In the genomic region with DNA sequence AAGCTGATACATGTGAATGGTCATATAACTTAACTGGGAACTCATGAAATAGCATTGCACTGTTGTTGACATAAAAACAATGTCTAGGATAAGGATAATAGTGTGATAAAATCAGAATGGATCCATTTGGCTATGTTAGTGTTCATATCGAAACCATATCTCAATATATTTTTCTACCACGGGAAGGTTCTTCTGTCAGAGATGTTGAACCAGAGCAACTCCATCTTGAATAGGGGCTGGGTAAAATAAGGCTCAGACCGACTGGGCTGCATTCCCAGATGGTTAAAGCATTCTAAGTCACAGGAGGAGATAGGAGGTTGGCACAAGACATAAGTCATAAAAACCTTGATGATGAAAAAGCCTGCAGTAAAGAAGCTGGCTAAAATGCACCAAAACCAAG, we compare ENCODE assay signal across 17 cellular contexts. TPM values are rescaled to one million over a fixed set of nuclear protein-coding genes. Genes with fewer than 3 reads are reported as not detected.
DNase-seq lines count a peak whose midpoint lies in the region; ATAC-seq, FAIRE-seq and TF ChIP-seq lines count a peak whose summit lies in the region.
"Had no signal": no experiment of that assay in that cellular context is flagged by ENCODE, and none has a peak within 500 bp of the region (broad histone marks: within the 10 kb centered on the region; RNA-seq: fewer than 3 reads in every experiment).

No MANE protein-coding gene starts in this region.

- H4K20me1 ChIP-seq in astrocyte (ENCODE audit: insufficient read depth, low read length): peaks cover 16% of the 10 kb centered on the region

- DNase-seq in GM12891 (ENCODE audit: insufficient read length, low spot score) (no peak), astrocyte (ENCODE audit: low read depth) (no peak), urothelium cell line (ENCODE audit: low spot score) (no peak), T-helper 17 cell (no peak), neuronal stem cell (ENCODE audit: low spot score) (no peak)
- DNase-seq: AML-193; Caco-2; Calu3; CD4-positive, alpha-beta T cell; CD8-positive, alpha-beta T cell; DMS79 treated with DMSO at 0.1 percent for 48 hours; GF-D8 had no signal

- H3K14ac ChIP-seq in neuronal stem cell (ENCODE audit: low read length): no peak overlapping the region

- no peaks in the 10 kb centered on the region for H3K9me3 Mint-ChIP-seq in astrocyte (ENCODE audit: unreplicated experiment)
- H3K9me3 Mint-ChIP-seq: CD4-positive, alpha-beta T cell; CD8-positive, alpha-beta T cell had no signal

- H3K27ac Mint-ChIP-seq in astrocyte (ENCODE audit: unreplicated experiment) (no peak overlapping the region), T-helper 17 cell (no peak overlapping the region)
- H3K27ac Mint-ChIP-seq: B cell; CD4-positive, alpha-beta T cell; CD8-positive, alpha-beta T cell had no signal

- H3K79me1 ChIP-seq in neuronal stem cell (ENCODE audit: low read depth, low read length): peaks cover 2% of the 10 kb centered on the region

- no peaks in the 10 kb centered on the region for H3K27me3 Mint-ChIP-seq in astrocyte (ENCODE audit: low read depth, unreplicated experiment)
- H3K27me3 Mint-ChIP-seq in T-helper 17 cell: no peaks in the 10 kb centered on the region
- H3K27me3 Mint-ChIP-seq: B cell; CD4-positive, alpha-beta T cell had no signal

- H2AFZ ChIP-seq in astrocyte (ENCODE audit: low read depth, low read length) (no peak overlapping the region), neuronal stem cell (ENCODE audit: low read length) (no peak overlapping the region)

- no peak overlapping the region for H2AK5ac ChIP-seq in neuronal stem cell (ENCODE audit: low read depth, low read length)

- TF ChIP-seq POLR2A in GM12891 (IDR thresholded peaks at IDR 0.05; ENCODE audit: low read depth, low read length): no peak

- H3K4me3 ChIP-seq in astrocyte (ENCODE audit: insufficient read depth, low read depth, low read length): no peak overlapping the region
- H3K4me3 ChIP-seq in neuronal stem cell (ENCODE audit: low read length in 2 of 2): no peak overlapping the region
- H3K4me3 ChIP-seq: A549; BLaER1 treated with 17β-estradiol and CSF1 and Interleukin-3, amounts not matched to agents 10 nM and 100 nM had no signal

- H3K18ac ChIP-seq in neuronal stem cell (ENCODE audit: low read length): no peak overlapping the region

- no peak overlapping the region for H3K23ac ChIP-seq in neuronal stem cell (ENCODE audit: low read depth, low read length, poor library complexity)

- TF ChIP-seq CTCF in astrocyte (IDR thresholded peaks at IDR 0.05; ENCODE audit: insufficient read depth, low read depth, low read length): no peak

- no peak overlapping the region for H2BK5ac ChIP-seq in neuronal stem cell (ENCODE audit: low read length)

- H4K91ac ChIP-seq in neuronal stem cell (ENCODE audit: low read depth, low read length, poor library complexity): no peak overlapping the region

- no peak overlapping the region for H4K8ac ChIP-seq in neuronal stem cell (ENCODE audit: low read depth, low read length)

- H3K36me3 Mint-ChIP-seq in astrocyte (ENCODE audit: low read depth, unreplicated experiment) (peaks cover 16% of the 10 kb centered on the region), T-helper 17 cell (ENCODE audit: low read depth) (peaks cover 15% of the 10 kb centered on the region)

- H3K9ac ChIP-seq in astrocyte (ENCODE audit: low read length) (no peak overlapping the region), neuronal stem cell (ENCODE audit: low read depth, low read length, poor library complexity) (no peak overlapping the region)
- H3K9ac ChIP-seq: BLaER1 treated with 17β-estradiol and CSF1 and Interleukin-3, amounts not matched to agents 10 nM and 100 nM had no signal

- no peak overlapping the region for H2BK120ac ChIP-seq in neuronal stem cell (ENCODE audit: low read depth, low read length)

- H3K4me1 ChIP-seq in astrocyte (ENCODE audit: insufficient read depth, low read length): no peaks in the 10 kb centered on the region
- H3K4me1 ChIP-seq in neuronal stem cell (ENCODE audit: control insufficient read depth in 2 of 2, insufficient read depth in 1 of 2, low read depth in 1 of 2, low read length in 2 of 2): no peaks in the 10 kb centered on the region
- H3K4me1 ChIP-seq: BLaER1 treated with 17β-estradiol and CSF1 and Interleukin-3, amounts not matched to agents 10 nM and 100 nM; Caco-2 had no signal

- no CpG with 5 or more reads among the region's 3 CpGs for WGBS in neuronal stem cell (ENCODE audit: extremely low coverage in 2 of 2, insufficient read length in 2 of 2, insufficient replicate concordance in 1 of 2), 2 donors

- H2BK15ac ChIP-seq in neuronal stem cell (ENCODE audit: low read length): no peak overlapping the region

- ATAC-seq in T-helper 17 cell: no peak
- ATAC-seq: A549; CD8-positive, alpha-beta T cell had no signal

- H3K36me3 ChIP-seq in astrocyte (ENCODE audit: insufficient read depth, low read length): peaks cover 5% of the 10 kb centered on the region
- H3K36me3 ChIP-seq in neuronal stem cell (replicated peaks in 1 of 2; ENCODE audit: control insufficient read depth in 2 of 2, insufficient read depth in 2 of 2, low read length in 2 of 2): peaks cover 4 to 51% of the 10 kb centered on the region in 2 donors

- peaks cover 35% of the 10 kb centered on the region for H3K79me2 ChIP-seq in astrocyte (ENCODE audit: insufficient read depth, low read length)

- H3K27ac ChIP-seq in astrocyte (ENCODE audit: low read depth, low read length) (no peak overlapping the region), neuronal stem cell (replicated peaks; ENCODE audit: low read length) (no peak overlapping the region)
- H3K27ac ChIP-seq: 22Rv1; A549; BLaER1 treated with 17β-estradiol and CSF1 and Interleukin-3, amounts not matched to agents 10 nM and 100 nM; C4-2B had no signal

- FAIRE-seq in GM12891 (lab: Jason Lieb, UNC): peak; percentile 9
- FAIRE-seq in astrocyte (lab: Jason Lieb, UNC): peak; percentile 5
- FAIRE-seq in urothelium cell line (lab: Jason Lieb, UNC): peak; percentile 17
- FAIRE-seq: A549 had no signal

- H3K4me3 Mint-ChIP-seq in astrocyte (ENCODE audit: unreplicated experiment) (no peak overlapping the region), T-helper 17 cell (no peak overlapping the region)
- H3K4me3 Mint-ChIP-seq: B cell; CD4-positive, alpha-beta T cell; CD8-positive, alpha-beta T cell had no signal

- no peak overlapping the region for H2BK12ac ChIP-seq in neuronal stem cell (ENCODE audit: low read length)

- H3K4ac ChIP-seq in neuronal stem cell (ENCODE audit: low read length): no peak overlapping the region

- H3K27me3 ChIP-seq in astrocyte (ENCODE audit: insufficient read depth, low read length) (no peaks in the 10 kb centered on the region), neuronal stem cell (ENCODE audit: control insufficient read depth in 3 of 3, insufficient read depth in 3 of 3, low read depth in 1 of 3, low read length in 3 of 3) (no peaks in the 10 kb centered on the region)
- H3K27me3 ChIP-seq: BLaER1 treated with 17β-estradiol and CSF1 and Interleukin-3, amounts not matched to agents 10 nM and 100 nM had no signal

- H3K4me2 ChIP-seq in astrocyte (ENCODE audit: low read length) (no peak overlapping the region), neuronal stem cell (ENCODE audit: insufficient read depth, low read length, poor library complexity, severe bottlenecking) (no peak overlapping the region)
- H3K4me2 ChIP-seq: A549; BLaER1 treated with 17β-estradiol and CSF1 and Interleukin-3, amounts not matched to agents 10 nM and 100 nM had no signal

- H3K9me3 ChIP-seq in astrocyte (ENCODE audit: insufficient read depth, low read depth, low read length) (no peaks in the 10 kb centered on the region), T-helper 17 cell (ENCODE audit: control insufficient read depth, low read length, poor library complexity, severe bottlenecking) (no peaks in the 10 kb centered on the region), neuronal stem cell (replicated peaks in 1 of 2; ENCODE audit: control insufficient read depth in 2 of 2, insufficient read depth in 1 of 2, low read depth in 1 of 2, low read length in 2 of 2) (no peaks in the 10 kb centered on the region)
- H3K9me3 ChIP-seq: A549, Caco-2 had no signal

- H3K4me1 Mint-ChIP-seq in astrocyte (ENCODE audit: low read depth, unreplicated experiment) (peaks cover 10% of the 10 kb centered on the region), T-helper 17 cell (peaks cover 12% of the 10 kb centered on the region)
- H3K4me1 Mint-ChIP-seq: B cell had no signal

TF ChIP-seq in GM12891, 5 proteins besides CTCF, POLR2A, EP300 and RAD21:
- TF ChIP-seq SPI1 (IDR thresholded peaks at IDR 0.05; ENCODE audit: low read depth, low read length): no peak
- TF ChIP-seq POLR2AphosphoS5 (IDR thresholded peaks at IDR 0.05; ENCODE audit: low read depth, low read length): no peak
- no peak for TF ChIP-seq PAX5 (IDR thresholded peaks at IDR 0.05; ENCODE audit: insufficient read depth, low read length, severe bottlenecking)
- TF ChIP-seq POU2F2 (IDR thresholded peaks at IDR 0.05; ENCODE audit: low read depth, low read length): no peak
- TF ChIP-seq TAF1 (IDR thresholded peaks at IDR 0.05; ENCODE audit: low read depth, low read length): no peak

RNA-seq across cellular contexts. Expression of a gene that starts 56.3 kb away (rescaled TPM):
- 5.3 TPM for polyA plus RNA-seq in GM12891 (2012; ENCODE audit: low read depth, missing spikeins)
- 24.4 and 28.5 TPM in 2 replicates for total RNA-seq in astrocyte
- 10 to 100 TPM; 27.5 to 28.8 TPM for total RNA-seq in T-helper 17 cell
- polyA plus RNA-seq in neuronal stem cell (2013, experiment 1 of 2): 8.7 TPM
- polyA plus RNA-seq in neuronal stem cell (2013, experiment 2 of 2): 8.9 TPM
